In the genomic region with DNA sequence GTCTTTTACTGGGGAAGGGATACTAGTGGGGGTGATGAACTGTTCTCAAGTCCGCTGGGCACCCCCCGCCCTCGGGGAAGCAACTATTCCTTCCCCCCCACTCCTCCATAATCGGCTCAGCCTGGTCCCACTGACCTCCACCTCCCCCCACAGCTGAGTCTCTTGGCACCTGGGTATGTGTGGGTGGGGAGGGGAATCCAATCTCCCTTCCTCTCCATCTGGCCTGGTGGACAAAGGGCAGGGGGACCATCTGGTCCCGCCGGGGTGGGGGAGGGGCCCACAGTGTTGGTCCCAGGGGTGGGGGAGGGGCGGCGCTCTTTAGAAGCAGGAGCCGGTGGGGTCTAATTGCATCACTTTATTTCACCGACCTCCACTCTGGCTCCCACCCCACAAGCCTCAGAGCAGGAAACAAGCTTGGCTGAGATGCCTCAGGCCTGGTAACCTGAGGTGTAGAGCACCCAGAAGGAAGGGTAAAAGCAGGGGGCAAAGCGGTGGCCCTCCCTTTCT, we compare ENCODE assay signal across 8 cellular contexts. TPM values are rescaled to one million over a fixed set of nuclear protein-coding genes. Genes with fewer than 3 reads are reported as not detected.
DNase-seq lines count a peak whose midpoint lies in the region; ATAC-seq and TF ChIP-seq lines count a peak whose summit lies in the region.

No MANE protein-coding gene starts in this region.

- H3K4me1 Mint-ChIP-seq in activated CD4-positive, alpha-beta T cell treated with anti-CD3 and anti-CD28 coated beads, Interleukin-2, amount 10 ng/mL, durations not matched to agents 24 days and 14 days = peaks cover 9% of the 10 kb centered on the region

- H3K9me3 ChIP-seq in heart right ventricle = no peaks in the 10 kb centered on the region

- TF ChIP-seq CTCF in WI38 (IDR thresholded peaks at IDR 0.05; ENCODE audit: low read depth, low read length) (no peak), heart right ventricle (IDR thresholded peaks at IDR 0.05) (no peak)

- peak in 7 of 8 donors; percentile 2 to 28 (median 11) for ATAC-seq in heart right ventricle

- intact Hi-C loops in activated CD4-positive, alpha-beta T cell treated with anti-CD3 and anti-CD28 coated beads, Interleukin-2, amount 10 ng/mL, durations not matched to agents 24 days and 14 days (cut with micrococcal nuclease) = loop anchor here (1.0 kb wide), 1 partner anchor 26 kb away; a partner anchor contains a TSS
- intact Hi-C loops in heart right ventricle (cut with DNase I) = no loop called here

- no peak for DNase-seq in activated CD4-positive, alpha-beta T cell treated with anti-CD3 and anti-CD28 coated beads, Interleukin-2, amount 10 ng/mL, durations not matched to agents 24 days and 14 days
- DNase-seq in activated CD4-positive, alpha-beta T cell treated with anti-CD3 and anti-CD28 coated beads for 4 hours = no peak
- DNase-seq in heart right ventricle (peak in 1 of 2 donors; percentile 42), skeletal muscle cell (ENCODE audit: low read depth) (no peak), NCI-H1694 treated with DMSO at 0.1 percent for 48 hours (lab: John Stamatoyannopoulos, UW) (no peak), CD1c-positive myeloid dendritic cell (ENCODE audit: extremely low spot score) (no peak)
- no peak for DNase-seq in activated CD8-positive, alpha-beta memory T cell treated with anti-CD3 and anti-CD28 coated beads, Interleukin-2, amount 50 U/mL, for 4 hours

- H3K9me3 Mint-ChIP-seq in activated CD4-positive, alpha-beta T cell treated with anti-CD3 and anti-CD28 coated beads, Interleukin-2, amount 10 ng/mL, durations not matched to agents 24 days and 14 days = no peaks in the 10 kb centered on the region

- H3K4me3 ChIP-seq in WI38 (ENCODE audit: low read depth, low read length) = peak overlapping the region; percentile 69
- H3K4me3 ChIP-seq in heart right ventricle = peak overlapping the region; percentile 39 to 85 (median 77)
- H3K4me3 ChIP-seq in skeletal muscle cell (ENCODE audit: low read depth, low read length) = peak overlapping the region; percentile 70

- peaks cover 2% of the 10 kb centered on the region for H3K36me3 Mint-ChIP-seq in activated CD4-positive, alpha-beta T cell treated with anti-CD3 and anti-CD28 coated beads, Interleukin-2, amount 10 ng/mL, durations not matched to agents 24 days and 14 days (ENCODE audit: low read depth)

- H3K27ac Mint-ChIP-seq in activated CD4-positive, alpha-beta T cell treated with anti-CD3 and anti-CD28 coated beads, Interleukin-2, amount 10 ng/mL, durations not matched to agents 24 days and 14 days = peak overlapping the region; percentile 79

- H3K27ac ChIP-seq in heart right ventricle = peak overlapping the region; percentile 80 to 98 (median 96)

- peaks cover 18 to 70% (median 42%) of the 10 kb centered on the region in 9 donors for H3K4me1 ChIP-seq in heart right ventricle

- WGBS in heart right ventricle, 2 donors = 18 to 20% methylated on average over 11 of the region's 11 CpGs

- peaks cover 0 to 20% (median 0%) of the 10 kb centered on the region in 7 donors for H3K27me3 ChIP-seq in heart right ventricle

- peaks cover 3% of the 10 kb centered on the region for H3K27me3 Mint-ChIP-seq in activated CD4-positive, alpha-beta T cell treated with anti-CD3 and anti-CD28 coated beads, Interleukin-2, amount 10 ng/mL, durations not matched to agents 24 days and 14 days

- peak overlapping the region; percentile 90 for H3K4me3 Mint-ChIP-seq in activated CD4-positive, alpha-beta T cell treated with anti-CD3 and anti-CD28 coated beads, Interleukin-2, amount 10 ng/mL, durations not matched to agents 24 days and 14 days

- H3K36me3 ChIP-seq in heart right ventricle = peaks cover 0 to 16% (median 0%) of the 10 kb centered on the region in 9 donors

RNA-seq across cellular contexts. Expression of a gene that starts 1.0 kb away (rescaled TPM):
- 15.2 and 16.8 TPM in 2 replicates for total RNA-seq in activated CD4-positive, alpha-beta T cell treated with anti-CD3 and anti-CD28 coated beads, Interleukin-2, amount 10 ng/mL, durations not matched to agents 24 days and 14 days
- 10 to 100 TPM; 55.1 to 85.9 (median 59.9) TPM for total RNA-seq in heart right ventricle
- 100 to 1,000 TPM in 1 of 2 donors, 10 to 100 TPM in 1; 63.8 to 123 TPM for polyA plus RNA-seq in heart right ventricle

RNA-seq across cellular contexts. Expression of a gene that starts 5.6 kb away (rescaled TPM):
- total RNA-seq in activated CD4-positive, alpha-beta T cell treated with anti-CD3 and anti-CD28 coated beads, Interleukin-2, amount 10 ng/mL, durations not matched to agents 24 days and 14 days = 43.2 and 45.3 TPM in 2 replicates
- 10 to 100 TPM in 8 of 10 donors, 1 to 10 TPM in 2; 7.5 to 19.0 (median 12.0) TPM for total RNA-seq in heart right ventricle
- 10 to 100 TPM; 14.6 to 47.5 TPM for polyA plus RNA-seq in heart right ventricle

RNA-seq across cellular contexts. Expression of a gene that starts 6.6 kb away (rescaled TPM):
- 12.3 and 13.8 TPM in 2 replicates for total RNA-seq in activated CD4-positive, alpha-beta T cell treated with anti-CD3 and anti-CD28 coated beads, Interleukin-2, amount 10 ng/mL, durations not matched to agents 24 days and 14 days
- 10 to 100 TPM; 19.3 to 38.6 (median 23.6) TPM for total RNA-seq in heart right ventricle
- polyA plus RNA-seq in heart right ventricle = 10 to 100 TPM; 26.3 to 80.1 TPM

RNA-seq across cellular contexts. Expression of a gene that starts 13.0 kb away (rescaled TPM):
- total RNA-seq in activated CD4-positive, alpha-beta T cell treated with anti-CD3 and anti-CD28 coated beads, Interleukin-2, amount 10 ng/mL, durations not matched to agents 24 days and 14 days = not detected in 2 replicates
- under 1 TPM in 8 of 10 donors, not detected in 2; 0.14 to 0.38 (median 0.23) TPM for total RNA-seq in heart right ventricle
- under 1 TPM; 0.01 to 0.15 TPM for polyA plus RNA-seq in heart right ventricle

RNA-seq across cellular contexts. Expression of a gene that starts 15.1 kb away (rescaled TPM):
- 57.9 and 58.7 TPM in 2 replicates for total RNA-seq in activated CD4-positive, alpha-beta T cell treated with anti-CD3 and anti-CD28 coated beads, Interleukin-2, amount 10 ng/mL, durations not matched to agents 24 days and 14 days
- total RNA-seq in heart right ventricle = 10 to 100 TPM; 18.7 to 45.6 (median 24.7) TPM
- 10 to 100 TPM; 24.6 to 28.3 TPM for polyA plus RNA-seq in heart right ventricle
